In the genomic region with DNA sequence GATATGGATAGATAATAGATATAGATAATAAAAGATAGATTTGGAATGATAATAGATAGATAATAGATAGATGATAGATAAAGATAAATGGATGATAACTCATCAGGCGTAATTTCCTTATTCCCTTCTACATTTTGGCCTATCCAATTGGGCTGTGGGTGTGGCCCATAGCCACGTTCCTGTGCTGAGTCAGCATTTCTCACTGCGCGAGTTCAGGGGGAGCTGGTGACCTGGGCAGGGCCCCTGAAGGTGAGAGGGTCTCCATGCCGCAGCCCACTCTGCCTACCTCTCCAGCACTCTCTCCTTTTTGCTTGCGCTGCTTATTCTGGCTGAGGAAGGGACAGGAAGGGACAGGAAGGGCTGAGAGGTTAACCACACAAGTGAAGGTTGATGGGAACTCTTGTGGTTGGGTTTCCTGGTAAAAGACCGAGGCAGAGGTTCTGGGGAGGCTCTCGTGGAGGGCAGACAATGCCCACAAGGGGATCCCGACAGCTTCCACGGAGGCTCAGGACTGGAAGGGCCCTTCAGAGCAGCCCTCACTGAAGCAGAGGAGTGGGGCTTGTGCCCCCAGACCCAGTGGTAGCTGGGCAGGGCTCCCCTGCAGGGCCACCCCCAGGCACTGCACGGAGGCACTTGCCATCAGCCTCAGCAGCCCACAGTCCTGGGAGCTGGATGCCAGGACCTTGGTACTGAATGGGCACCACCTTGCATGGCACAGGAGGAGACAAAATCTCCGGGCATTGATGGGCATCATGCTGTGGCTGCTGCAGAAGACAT, we compare ENCODE assay signal across 24 cellular contexts.
DNase-seq lines count a peak whose midpoint lies in the region; ATAC-seq lines count a peak whose summit lies in the region.
"Had no signal": no experiment of that assay in that cellular context is flagged by ENCODE, and none has a peak within 500 bp of the region (broad histone marks: within the 10 kb centered on the region; RNA-seq: fewer than 3 reads in every experiment).

No MANE protein-coding gene starts in this region.

- peaks cover 6% of the 10 kb centered on the region for H3K4me1 ChIP-seq in CD4-positive, CD25-positive, alpha-beta regulatory T cell (ENCODE audit: control insufficient read depth, insufficient read depth, low read length, poor library complexity, severe bottlenecking)
- peaks cover 17% of the 10 kb centered on the region for H3K4me1 ChIP-seq in mesenchymal stem cell (ENCODE audit: control insufficient read depth, insufficient read depth, low read depth, low read length)

- H2BK120ac ChIP-seq in mesenchymal stem cell (ENCODE audit: low read depth, low read length) = no peak overlapping the region

- H3K36me3 ChIP-seq in CD4-positive, CD25-positive, alpha-beta regulatory T cell (ENCODE audit: control insufficient read depth, insufficient read depth, low read length) = no peaks in the 10 kb centered on the region
- peaks cover 0 to 5% of the 10 kb centered on the region in 2 experiments for H3K36me3 ChIP-seq in mesenchymal stem cell (ENCODE audit: control insufficient read depth in 1 of 2, insufficient read depth in 2 of 2, low read depth in 1 of 2, low read length in 2 of 2)
- H3K36me3 ChIP-seq: upper lobe of left lung had no signal

- peak overlapping the region in 1 of 2 experiments; percentile 17 for H2BK12ac ChIP-seq in mesenchymal stem cell (ENCODE audit: low read length in 2 of 2)

- H3K79me1 ChIP-seq in mesenchymal stem cell (replicated peaks; ENCODE audit: low read length, poor library complexity, severe bottlenecking) = no peaks in the 10 kb centered on the region

- no peaks in the 10 kb centered on the region for H3K27me3 ChIP-seq in CD4-positive, CD25-positive, alpha-beta regulatory T cell (ENCODE audit: control insufficient read depth, insufficient read depth, low read length)
- H3K27me3 ChIP-seq in mesenchymal stem cell (ENCODE audit: control insufficient read depth in 1 of 2, insufficient read depth in 1 of 2, low read length in 2 of 2) = no peaks in the 10 kb centered on the region
- H3K27me3 ChIP-seq: upper lobe of left lung had no signal

- no peak overlapping the region for H3K4me2 ChIP-seq in mesenchymal stem cell (ENCODE audit: low read length, poor library complexity, severe bottlenecking)

- H3K9me3 ChIP-seq in CD4-positive, CD25-positive, alpha-beta regulatory T cell (ENCODE audit: control insufficient read depth in 2 of 2, low read length in 2 of 2) = no peaks in the 10 kb centered on the region
- no peaks in the 10 kb centered on the region for H3K9me3 ChIP-seq in mesenchymal stem cell (ENCODE audit: control insufficient read depth, low read length)
- H3K9me3 ChIP-seq: upper lobe of left lung had no signal

- no peak overlapping the region for H3K4ac ChIP-seq in mesenchymal stem cell (ENCODE audit: low read depth in 1 of 2, low read length in 2 of 2)

- peak overlapping the region; percentile 64 for H3K4me3 Mint-ChIP-seq in activated CD4-positive, alpha-beta T cell treated with anti-CD3 and anti-CD28 coated beads, Interleukin-2, amount 10 ng/mL, durations not matched to agents 24 days and 14 days
- H3K4me3 Mint-ChIP-seq in CD4-positive, CD25-positive, alpha-beta regulatory T cell = no peak overlapping the region
- H3K4me3 Mint-ChIP-seq in activated CD4-positive, alpha-beta memory T cell treated with anti-CD3 and anti-CD28 coated beads for 36 hours = no peak overlapping the region
- H3K4me3 Mint-ChIP-seq: B cell, HFFc6, IgD-negative memory B cell had no signal

- H3K23ac ChIP-seq in mesenchymal stem cell (ENCODE audit: low read length in 2 of 2) = no peak overlapping the region

- peaks cover 45% of the 10 kb centered on the region for H3K4me1 Mint-ChIP-seq in activated CD4-positive, alpha-beta T cell treated with anti-CD3 and anti-CD28 coated beads, Interleukin-2, amount 10 ng/mL, durations not matched to agents 24 days and 14 days
- peaks cover 0 to 18% (median 7%) of the 10 kb centered on the region in 4 donors for H3K4me1 Mint-ChIP-seq in CD4-positive, CD25-positive, alpha-beta regulatory T cell
- H3K4me1 Mint-ChIP-seq in activated CD4-positive, alpha-beta memory T cell treated with anti-CD3 and anti-CD28 coated beads for 36 hours (ENCODE audit: low read depth) = peaks cover 23% of the 10 kb centered on the region

- no peak overlapping the region for H4K8ac ChIP-seq in mesenchymal stem cell (ENCODE audit: low read length)

- no peaks in the 10 kb centered on the region for H3K9me3 Mint-ChIP-seq in activated CD4-positive, alpha-beta T cell treated with anti-CD3 and anti-CD28 coated beads, Interleukin-2, amount 10 ng/mL, durations not matched to agents 24 days and 14 days
- no peaks in the 10 kb centered on the region for H3K9me3 Mint-ChIP-seq in CD4-positive, CD25-positive, alpha-beta regulatory T cell
- no peaks in the 10 kb centered on the region for H3K9me3 Mint-ChIP-seq in activated CD4-positive, alpha-beta memory T cell treated with anti-CD3 and anti-CD28 coated beads for 36 hours
- H3K9me3 Mint-ChIP-seq: HFFc6 had no signal

- H3K4me3 ChIP-seq in CD4-positive, CD25-positive, alpha-beta regulatory T cell (ENCODE audit: low read depth, low read length) = peak overlapping the region; percentile 11
- no peak overlapping the region for H3K4me3 ChIP-seq in mesenchymal stem cell (ENCODE audit: insufficient read depth in 1 of 2, low read depth in 1 of 2, low read length in 2 of 2)
- H3K4me3 ChIP-seq: upper lobe of left lung had no signal

- POLR2A ChIA-PET in activated CD4-positive, alpha-beta memory T cell treated with anti-CD3 and anti-CD28 coated beads for 36 hours (lab: Charles Lee) = no interaction called here

- no peak overlapping the region for H2AFZ ChIP-seq in mesenchymal stem cell (ENCODE audit: low read depth, low read length)

- no peak overlapping the region for H3K27ac ChIP-seq in CD4-positive, CD25-positive, alpha-beta regulatory T cell (ENCODE audit: insufficient read depth, low read length, poor library complexity, severe bottlenecking)
- no peak overlapping the region for H3K27ac ChIP-seq in mesenchymal stem cell (ENCODE audit: low read length, poor library complexity, severe bottlenecking)
- H3K27ac ChIP-seq: HL-60, upper lobe of left lung had no signal

- peaks cover 17% of the 10 kb centered on the region for H3K27me3 Mint-ChIP-seq in activated CD4-positive, alpha-beta T cell treated with anti-CD3 and anti-CD28 coated beads, Interleukin-2, amount 10 ng/mL, durations not matched to agents 24 days and 14 days
- H3K27me3 Mint-ChIP-seq in CD4-positive, CD25-positive, alpha-beta regulatory T cell = no peaks in the 10 kb centered on the region
- H3K27me3 Mint-ChIP-seq in activated CD4-positive, alpha-beta memory T cell treated with anti-CD3 and anti-CD28 coated beads for 36 hours = peaks cover 2% of the 10 kb centered on the region

- H4K91ac ChIP-seq in mesenchymal stem cell (ENCODE audit: low read length) = no peak overlapping the region

- 80% methylated on average over 11 of the region's 12 CpGs for WGBS in mesenchymal stem cell

- no peak overlapping the region for H2BK5ac ChIP-seq in mesenchymal stem cell (ENCODE audit: low read depth, low read length, poor library complexity, severe bottlenecking)

- intact Hi-C loops in activated CD4-positive, alpha-beta T cell treated with anti-CD3 and anti-CD28 coated beads, Interleukin-2, amount 10 ng/mL, durations not matched to agents 24 days and 14 days (cut with micrococcal nuclease) = loop anchor here (5.0 kb wide), 1 partner anchor 57 kb away; no protein-coding TSS in a partner anchor
- intact Hi-C loops in activated CD4-positive, alpha-beta memory T cell treated with anti-CD3 and anti-CD28 coated beads for 36 hours (cut with micrococcal nuclease) = loop anchor here (5.0 kb wide), 1 partner anchor 47 kb away; no protein-coding TSS in a partner anchor

- peak; percentile 31 to 36 for ATAC-seq in CD4-positive, CD25-positive, alpha-beta regulatory T cell (ENCODE audit: low read depth in 2 of 2)
- ATAC-seq in GM18519 (IDR thresholded peaks at IDR 0.05; ENCODE audit: low FRiP score, unreplicated experiment) = no peak
- no peak for ATAC-seq in HG02970 (IDR thresholded peaks at IDR 0.05; ENCODE audit: low FRiP score, unreplicated experiment)
- ATAC-seq: Right ventricle myocardium inferior had no signal

- H3K27ac Mint-ChIP-seq in activated CD4-positive, alpha-beta T cell treated with anti-CD3 and anti-CD28 coated beads, Interleukin-2, amount 10 ng/mL, durations not matched to agents 24 days and 14 days = peak overlapping the region; percentile 35
- H3K27ac Mint-ChIP-seq in CD4-positive, CD25-positive, alpha-beta regulatory T cell = peak overlapping the region in 1 of 3 donors; percentile 20
- H3K27ac Mint-ChIP-seq in activated CD4-positive, alpha-beta memory T cell treated with anti-CD3 and anti-CD28 coated beads for 36 hours = no peak overlapping the region
- H3K27ac Mint-ChIP-seq: B cell, HFFc6, IgD-negative memory B cell had no signal

- H3K36me3 Mint-ChIP-seq in activated CD4-positive, alpha-beta T cell treated with anti-CD3 and anti-CD28 coated beads, Interleukin-2, amount 10 ng/mL, durations not matched to agents 24 days and 14 days (ENCODE audit: low read depth) = no peaks in the 10 kb centered on the region
- H3K36me3 Mint-ChIP-seq in CD4-positive, CD25-positive, alpha-beta regulatory T cell = no peaks in the 10 kb centered on the region
- no peaks in the 10 kb centered on the region for H3K36me3 Mint-ChIP-seq in activated CD4-positive, alpha-beta memory T cell treated with anti-CD3 and anti-CD28 coated beads for 36 hours

- CTCF ChIA-PET in activated CD4-positive, alpha-beta memory T cell treated with anti-CD3 and anti-CD28 coated beads for 36 hours (lab: Charles Lee) = no interaction called here

- peak; percentile 81 for DNase-seq in activated CD4-positive, alpha-beta T cell treated with anti-CD3 and anti-CD28 coated beads, Interleukin-2, amount 10 ng/mL, durations not matched to agents 24 days and 14 days
- no peak for DNase-seq in activated CD4-positive, alpha-beta T cell treated with anti-CD3 and anti-CD28 coated beads for 1 hour
- DNase-seq in CD4-positive, CD25-positive, alpha-beta regulatory T cell = peak in 1 of 3 donors; percentile 57
- peak; percentile 47 for DNase-seq in activated CD4-positive, alpha-beta memory T cell treated with anti-CD3 and anti-CD28 coated beads for 36 hours
- DNase-seq in mesenchymal stem cell = no peak
- DNase-seq in stimulated activated CD4-positive, alpha-beta T cell treated with anti-CD3 and anti-CD28 coated beads, Interleukin-4, amount 100 ng/mL, for 1 hour = no peak
- DNase-seq: 8988T; activated effector memory CD4-positive, alpha-beta T cell treated with Interleukin-2 at 50 U/mL for 16 hours; anterior cingulate cortex; caudate nucleus; foreskin fibroblast; HFFc6; NCI-H187; NCI-H774; small intestine; stimulated activated CD4-positive, alpha-beta T cell treated with anti-CD3 and anti-CD28 coated beads, Interleukin-4, amount 100 ng/mL, for 24 hours; SW 1271; upper lobe of left lung had no signal

- H3K18ac ChIP-seq in mesenchymal stem cell (ENCODE audit: low read depth in 1 of 2, low read length in 2 of 2) = no peak overlapping the region

- H3K14ac ChIP-seq in mesenchymal stem cell (ENCODE audit: low read length in 2 of 2) = no peak overlapping the region

- H2BK15ac ChIP-seq in mesenchymal stem cell (ENCODE audit: low read depth, poor library complexity, severe bottlenecking) = peak overlapping the region; percentile 12

- no peak overlapping the region for H2AK5ac ChIP-seq in mesenchymal stem cell (ENCODE audit: low read length, severe bottlenecking)

- H3K9ac ChIP-seq in mesenchymal stem cell (ENCODE audit: low read length) = no peak overlapping the region

Comparison
In these comparisons a context has a peak if more than half of its experiments do, and no peak if none do; other contexts are left out.
1. DNase-seq: peak in activated CD4-positive, alpha-beta T cell treated with anti-CD3 and anti-CD28 coated beads, Interleukin-2, amount 10 ng/mL, durations not matched to agents 24 days and 14 days (single experiment) and activated CD4-positive, alpha-beta memory T cell treated with anti-CD3 and anti-CD28 coated beads for 36 hours (single experiment); none in activated CD4-positive, alpha-beta T cell treated with anti-CD3 and anti-CD28 coated beads for 1 hour (single experiment), mesenchymal stem cell (single experiment) and stimulated activated CD4-positive, alpha-beta T cell treated with anti-CD3 and anti-CD28 coated beads, Interleukin-4, amount 100 ng/mL, for 1 hour (single experiment).
2. ATAC-seq: peak in CD4-positive, CD25-positive, alpha-beta regulatory T cell (2 of 2); none in GM18519 (single experiment) and HG02970 (single experiment).